Comparison of ENCODE assay signal across 9 cellular contexts in the genomic region with DNA sequence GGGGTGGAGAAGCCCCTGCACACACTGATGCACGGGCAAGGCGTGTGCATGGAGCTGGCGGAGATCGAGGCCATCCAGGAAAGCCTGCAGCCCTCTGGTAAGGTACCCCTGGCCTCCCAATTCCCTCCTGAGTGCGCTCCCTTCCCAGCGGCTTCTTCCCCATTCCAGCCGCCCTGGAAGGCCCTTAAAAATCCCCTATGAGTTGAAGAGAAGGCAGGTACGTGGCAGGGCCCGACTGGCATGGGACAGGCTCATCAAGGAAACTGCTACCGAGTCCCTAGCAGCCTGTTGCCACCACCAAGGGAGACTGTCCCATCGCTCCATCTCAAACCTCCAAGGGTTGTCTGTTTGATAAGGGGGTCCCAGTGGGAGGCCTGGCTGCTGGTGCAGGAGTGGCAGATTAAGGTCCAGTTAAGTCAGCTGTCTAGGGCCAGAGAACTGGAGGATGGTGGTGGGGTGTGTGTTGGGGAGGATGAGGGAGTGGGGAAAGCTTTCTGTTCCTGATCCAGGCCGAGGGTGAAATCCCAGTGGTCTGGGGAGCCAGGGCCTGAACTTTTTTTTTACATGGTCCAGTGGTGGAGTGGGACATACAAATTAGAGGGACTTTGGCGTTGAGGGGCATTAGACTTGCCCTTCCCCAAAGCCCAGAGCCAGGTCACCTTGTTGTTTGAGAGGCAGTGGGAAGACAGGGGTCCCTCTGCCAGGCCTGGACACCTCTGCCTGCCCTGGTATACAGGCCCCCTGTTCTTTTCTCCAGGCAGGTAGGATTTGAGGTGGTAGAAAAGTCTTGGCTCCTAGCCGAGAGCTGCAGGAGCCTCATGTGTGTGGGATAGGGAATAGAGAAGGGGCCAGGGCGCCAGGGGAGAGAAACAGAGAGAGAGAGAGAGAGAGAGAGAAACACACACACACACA. TPM values are rescaled to one million over a fixed set of nuclear protein-coding genes. Genes with fewer than 3 reads are reported as not detected.
DNase-seq lines count a peak whose midpoint lies in the region; ATAC-seq and TF ChIP-seq lines count a peak whose summit lies in the region.
"Had no signal": no experiment of that assay in that cellular context is flagged by ENCODE, and none has a peak within 500 bp of the region (broad histone marks: within the 10 kb centered on the region; RNA-seq: fewer than 3 reads in every experiment).

No MANE protein-coding gene starts in this region.

- peaks cover 0 to 31% (median 18%) of the 10 kb centered on the region in 11 experiments; a peak in 11 of 22 replicates for H4K20me1 ChIP-seq in BLaER1 treated with 17β-estradiol and CSF1 and Interleukin-3, amounts not matched to agents 10 nM and 100 nM

- H3K9me3 Mint-ChIP-seq in IgD-negative memory B cell: no peaks in the 10 kb centered on the region

- peaks cover 0 to 19% (median 0%) of the 10 kb centered on the region in 11 experiments; a peak in 6 of 22 replicates for H3K36me3 ChIP-seq in BLaER1 treated with 17β-estradiol and CSF1 and Interleukin-3, amounts not matched to agents 10 nM and 100 nM
- no peaks in the 10 kb centered on the region for H3K36me3 ChIP-seq in mucosa of descending colon (ENCODE audit: low read depth)

- no peaks in the 10 kb centered on the region for H3K27me3 ChIP-seq in BLaER1 treated with 17β-estradiol and CSF1 and Interleukin-3, amounts not matched to agents 10 nM and 100 nM

- H3K4me3 ChIP-seq in BLaER1 treated with 17β-estradiol and CSF1 and Interleukin-3, amounts not matched to agents 10 nM and 100 nM: peak overlapping the region; percentile 63 to 93 (median 82)
- H3K4me3 ChIP-seq in cardiac fibroblast (replicated peaks in 1 of 2; ENCODE audit: low read depth in 2 of 2, low read length in 2 of 2) (peak overlapping the region; percentile 94 to 98), mucosa of descending colon (peak overlapping the region; percentile 44)

- H3K27ac ChIP-seq in BLaER1 treated with 17β-estradiol and CSF1 and Interleukin-3, amounts not matched to agents 10 nM and 100 nM: peak overlapping the region; percentile 87 to 97 (median 96)

- peaks cover 6% of the 10 kb centered on the region for H3K27me3 Mint-ChIP-seq in IgD-negative memory B cell

- peak overlapping the region; percentile 53 to 88 (median 88) for H3K27ac Mint-ChIP-seq in IgD-negative memory B cell

- H3K4me2 ChIP-seq in BLaER1 treated with 17β-estradiol and CSF1 and Interleukin-3, amounts not matched to agents 10 nM and 100 nM: peak overlapping the region; percentile 90 to 100 (median 96)

- no peaks in the 10 kb centered on the region for H3K9me3 ChIP-seq in BLaER1 treated with 17β-estradiol and CSF1 and Interleukin-3, amounts not matched to agents 10 nM and 100 nM (replicated peaks in 1 of 11)
- no peaks in the 10 kb centered on the region for H3K9me3 ChIP-seq in mucosa of descending colon

- peaks cover 59 to 77% (median 68%) of the 10 kb centered on the region in 10 experiments for H3K4me1 ChIP-seq in BLaER1 treated with 17β-estradiol and CSF1 and Interleukin-3, amounts not matched to agents 10 nM and 100 nM
- peaks cover 43% of the 10 kb centered on the region for H3K4me1 ChIP-seq in mucosa of descending colon (ENCODE audit: low read depth)

- H3K9ac ChIP-seq in BLaER1 treated with 17β-estradiol and CSF1 and Interleukin-3, amounts not matched to agents 10 nM and 100 nM: peak overlapping the region; percentile 90 to 98 (median 96)

- peaks cover 6 to 15% (median 13%) of the 10 kb centered on the region in 3 donors for H3K4me1 Mint-ChIP-seq in IgD-negative memory B cell

- intact Hi-C loops in mucosa of descending colon (cut with DNase I, micrococcal nuclease): loop anchor here (5.0 to 10.0 kb wide), 2 partner anchors 88 to 91 kb away; no protein-coding TSS in a partner anchor

- no peaks in the 10 kb centered on the region for H3K36me3 Mint-ChIP-seq in IgD-negative memory B cell

- peak overlapping the region; percentile 69 to 85 (median 77) for H3K4me3 Mint-ChIP-seq in IgD-negative memory B cell

- no peak for TF ChIP-seq CTCF in cardiac fibroblast (IDR thresholded peaks at IDR 0.05; ENCODE audit: low read depth, low read length)
- TF ChIP-seq CTCF in mucosa of descending colon (IDR thresholded peaks at IDR 0.05): no peak

- DNase-seq in cardiac fibroblast (ENCODE audit: low read depth in 2 of 2) (peak; percentile 49 to 58), mucosa of descending colon (peak in 1 of 3 donors; percentile 47), NCI-H524 (lab: John Stamatoyannopoulos, UW) (no peak)

- ATAC-seq in mucosa of descending colon: peak; percentile 4
- ATAC-seq in HG03457 (IDR thresholded peaks at IDR 0.05; ENCODE audit: unreplicated experiment): no peak
- no peak for ATAC-seq in HG02981 (IDR thresholded peaks at IDR 0.05; ENCODE audit: unreplicated experiment)
- ATAC-seq in HG03342 (IDR thresholded peaks at IDR 0.05; ENCODE audit: unreplicated experiment): no peak

RNA-seq across cellular contexts. Expression of a gene that starts 1.0 kb away (rescaled TPM):
- 3.0 TPM for polyA plus RNA-seq in IgD-negative memory B cell
- total RNA-seq in mucosa of descending colon: 100 to 1,000 TPM; 215 to 459 (median 244) TPM

RNA-seq across cellular contexts. Expression of a gene that starts 26.5 kb away (rescaled TPM):
- polyA plus RNA-seq in IgD-negative memory B cell: not detected
- 10 to 100 TPM in 2 of 3 donors, 1 to 10 TPM in 1; 6.9 to 50.1 (median 11.4) TPM for total RNA-seq in mucosa of descending colon

RNA-seq across cellular contexts. Expression of a gene that starts 57.2 kb away (rescaled TPM):
- not detected for polyA plus RNA-seq in IgD-negative memory B cell
- 10 to 100 TPM in 1 of 3 donors, 1 to 10 TPM in 2; 3.0 to 13.1 (median 3.3) TPM for total RNA-seq in mucosa of descending colon
- total RNA-seq: lung microvascular endothelial cell had no signal

Comparison
In these comparisons a context has a peak if more than half of its experiments do, and no peak if none do; other contexts are left out.
1. H3K4me3 ChIP-seq: peak in every context shown above with its lines; median percentile 96 in cardiac fibroblast; 82 in BLaER1 treated with 17β-estradiol and CSF1 and Interleukin-3, amounts not matched to agents 10 nM and 100 nM; 44 in mucosa of descending colon.
2. DNase-seq: peak in cardiac fibroblast (2 of 2); none in NCI-H524 (0 of 2).